In genomic region chrX:139881572-139881971, GRCh38 we compare ENCODE assay signal across 15 cellular contexts. TPM values are rescaled to one million over a fixed set of nuclear protein-coding genes. Genes with fewer than 3 reads are reported as not detected.
DNase-seq lines count a peak whose midpoint lies in the region; ATAC-seq, FAIRE-seq and TF ChIP-seq lines count a peak whose summit lies in the region.
"Had no signal": no experiment of that assay in that cellular context is flagged by ENCODE, and none has a peak within 500 bp of the region (broad histone marks: within the 10 kb centered on the region; RNA-seq: fewer than 3 reads in every experiment).

No MANE protein-coding gene starts in this region.

- H3K36me3 ChIP-seq in brain microvascular endothelial cell (replicated peaks) (no peaks in the 10 kb centered on the region), keratinocyte (ENCODE audit: control insufficient read depth in 2 of 2, extremely low read depth in 1 of 2, insufficient read depth in 2 of 2, low read length in 2 of 2) (no peaks in the 10 kb centered on the region), Peyer's patch (no peaks in the 10 kb centered on the region)
- H3K36me3 ChIP-seq: adrenal gland, HAP-1 had no signal

- H3K4me1 Mint-ChIP-seq in HFFc6 (ENCODE audit: low read depth): peaks cover 85% of the 10 kb centered on the region
- peaks cover 1% of the 10 kb centered on the region for H3K4me1 Mint-ChIP-seq in T-helper 2 cell treated with Interferon-gamma antibody and Interleukin-4, amounts not matched to agents 5 μg/mL and 100 μg/mL, for 36 hours (ENCODE audit: low read depth)

- no peaks in the 10 kb centered on the region for H3K9me3 ChIP-seq in keratinocyte (ENCODE audit: control insufficient read depth, low read depth, low read length)
- no peaks in the 10 kb centered on the region for H3K9me3 ChIP-seq in Peyer's patch
- H3K9me3 ChIP-seq: adrenal gland, HAP-1 had no signal

- no peaks in the 10 kb centered on the region; the same call in 1 of the 2 replicates for H3K27me3 Mint-ChIP-seq in HFFc6 (ENCODE audit: insufficient read depth)
- no peaks in the 10 kb centered on the region for H3K27me3 Mint-ChIP-seq in T-helper 2 cell treated with Interferon-gamma antibody and Interleukin-4, amounts not matched to agents 5 μg/mL and 100 μg/mL, for 36 hours (ENCODE audit: low read depth)

- no peak overlapping the region for H3K9ac ChIP-seq in keratinocyte (ENCODE audit: control insufficient read depth, extremely low read depth, insufficient read depth, low read length)

- peaks cover 10% of the 10 kb centered on the region for H3K4me1 ChIP-seq in keratinocyte (ENCODE audit: control insufficient read depth, extremely low read depth, insufficient read depth, low read length)
- no peaks in the 10 kb centered on the region for H3K4me1 ChIP-seq in Peyer's patch
- H3K4me1 ChIP-seq: adrenal gland had no signal

- H3K27ac ChIP-seq in brain microvascular endothelial cell: peak overlapping the region; percentile 79
- H3K27ac ChIP-seq in keratinocyte (ENCODE audit: control insufficient read depth, insufficient read depth, low read length): peak overlapping the region; percentile 33
- no peak overlapping the region for H3K27ac ChIP-seq in Peyer's patch

- no peaks in the 10 kb centered on the region for H4K20me1 ChIP-seq in keratinocyte (ENCODE audit: control insufficient read depth, extremely low read depth, insufficient read depth, low read length)

- TF ChIP-seq POLR2A in Peyer's patch (IDR thresholded peaks at IDR 0.05): no peak

- H3K4me2 ChIP-seq in keratinocyte (ENCODE audit: control insufficient read depth, extremely low read depth, insufficient read depth, low read depth, low read length): no peak overlapping the region

- peaks cover 5% of the 10 kb centered on the region for H3K79me2 ChIP-seq in keratinocyte (ENCODE audit: control insufficient read depth, insufficient read depth, low read length)

- FAIRE-seq in keratinocyte (lab: Jason Lieb, UNC): no peak

- in situ Hi-C loops in brain microvascular endothelial cell (cut with HindIII; ENCODE audit: low pct_ligation_motif_present, low sequenced_read_pairs): no loop called here

- dilution Hi-C loops in keratinocyte (cut with MboI; ENCODE audit: extremely low pct_ligation_motif_present, low sequenced_read_pairs): no loop called here

- no peak overlapping the region for H2AFZ ChIP-seq in keratinocyte (ENCODE audit: control insufficient read depth, low read length)

- DNase-seq in AG08395 (ENCODE audit: low spot score) (peak; percentile 25), HFFc6 (peak; percentile 62), brain microvascular endothelial cell (no peak), keratinocyte (ENCODE audit: low read depth, low spot score) (no peak), T-helper 9 cell (no peak), Peyer's patch (no peak)
- no peak for DNase-seq in T-helper 2 cell treated with Interferon-gamma antibody and Interleukin-4, amounts not matched to agents 5 μg/mL and 100 μg/mL, for 36 hours (ENCODE audit: low spot score)
- DNase-seq: adrenal gland; C1 segment of cervical spinal cord; effector memory CD4-positive, alpha-beta T cell; NCI-H187; NCI-H82; stimulated activated naive CD8-positive, alpha-beta T cell treated with anti-CD3 and anti-CD28 coated beads, Interleukin-15, Interleukin-2, amounts not matched to agents 100 U/mL and 50 U/mL, for 24 hours had no signal

- H3K4me3 ChIP-seq in brain microvascular endothelial cell (ENCODE audit: low read depth, low read length): no peak overlapping the region
- H3K4me3 ChIP-seq in keratinocyte (ENCODE audit: control insufficient read depth in 2 of 3, extremely low read depth in 1 of 3, insufficient read depth in 2 of 3, low read depth in 1 of 3, low read length in 3 of 3): no peak overlapping the region
- H3K4me3 ChIP-seq in Peyer's patch: no peak overlapping the region
- H3K4me3 ChIP-seq: adrenal gland, HAP-1 had no signal

- H3K9me3 Mint-ChIP-seq in HFFc6: no peaks in the 10 kb centered on the region
- H3K9me3 Mint-ChIP-seq in T-helper 2 cell treated with Interferon-gamma antibody and Interleukin-4, amounts not matched to agents 5 μg/mL and 100 μg/mL, for 36 hours: no peaks in the 10 kb centered on the region

- H3K9me1 ChIP-seq in keratinocyte (ENCODE audit: control insufficient read depth, extremely low read depth, insufficient read depth, low read length): no peaks in the 10 kb centered on the region

- peak overlapping the region; percentile 91 for H3K27ac Mint-ChIP-seq in HFFc6
- no peak overlapping the region for H3K27ac Mint-ChIP-seq in T-helper 2 cell treated with Interferon-gamma antibody and Interleukin-4, amounts not matched to agents 5 μg/mL and 100 μg/mL, for 36 hours

- peaks cover 7% of the 10 kb centered on the region; the same call in 1 of the 2 replicates for H3K36me3 Mint-ChIP-seq in HFFc6 (ENCODE audit: low read depth)
- H3K36me3 Mint-ChIP-seq in T-helper 2 cell treated with Interferon-gamma antibody and Interleukin-4, amounts not matched to agents 5 μg/mL and 100 μg/mL, for 36 hours (ENCODE audit: low read depth): peaks cover 4% of the 10 kb centered on the region

- ATAC-seq in HG03571 (IDR thresholded peaks at IDR 0.05; ENCODE audit: unreplicated experiment): no peak
- ATAC-seq: stimulated activated naive CD8-positive, alpha-beta T cell treated with anti-CD3 and anti-CD28 coated beads, Interleukin-15, Interleukin-2, amounts not matched to agents 100 U/mL and 50 U/mL, for 24 hours had no signal

- H3K27me3 ChIP-seq in brain microvascular endothelial cell (replicated peaks): no peaks in the 10 kb centered on the region
- H3K27me3 ChIP-seq in keratinocyte (ENCODE audit: control insufficient read depth, extremely low read depth, insufficient read depth, low read length): no peaks in the 10 kb centered on the region
- H3K27me3 ChIP-seq in Peyer's patch: no peaks in the 10 kb centered on the region

- TF ChIP-seq CTCF in HFFc6 (IDR thresholded peaks at IDR 0.05) (no peak), brain microvascular endothelial cell (IDR thresholded peaks at IDR 0.05; ENCODE audit: low read depth, low read length, missing control alignments) (no peak), keratinocyte (optimal IDR thresholded peaks at IDR 0.05 in 1 of 3, IDR thresholded peaks at IDR 0.05 in 1 of 3, conservative IDR thresholded peaks at IDR 0.05 in 1 of 3; ENCODE audit: extremely low read depth in 1 of 3, insufficient read depth in 2 of 3, low read length in 3 of 3) (no peak), Peyer's patch (IDR thresholded peaks at IDR 0.05) (no peak)

- peak overlapping the region; percentile 77 for H3K4me3 Mint-ChIP-seq in HFFc6
- H3K4me3 Mint-ChIP-seq in T-helper 2 cell treated with Interferon-gamma antibody and Interleukin-4, amounts not matched to agents 5 μg/mL and 100 μg/mL, for 36 hours: no peak overlapping the region

RNA-seq across cellular contexts. Expression of gene ATP11C, which starts 51.3 kb away (rescaled TPM):
- 10 to 100 TPM; 25.1 to 38.6 (median 35.7) TPM for total RNA-seq in HFFc6 (2021; fragmentation: NEBNext Ultra II Directional; extraction: Animal tissue kit (Norgen Biotek cat#: 25700))
- 7.8 to 14.0 TPM (median 8.3 TPM) in 3 replicates for polyA plus RNA-seq in keratinocyte
- polyA plus RNA-seq in keratinocyte (2011; ENCODE audit: low read depth): 7.6 TPM
- polyA plus RNA-seq in keratinocyte (2011; cell fraction: cytosol; rRNA removed): 2.9 and 6.9 TPM in 2 replicates
- polyA plus RNA-seq in keratinocyte (2011; cell fraction: nucleus; rRNA removed): 11.3 and 15.4 TPM in 2 replicates
- polyA plus RNA-seq in keratinocyte (2012; ENCODE audit: low replicate concordance): 2.3 and 9.4 TPM in 2 replicates
- polyA minus RNA-seq in keratinocyte: 3.2 to 14.2 TPM (median 9.9 TPM) in 3 replicates
- polyA minus RNA-seq in keratinocyte (2011; cell fraction: cytosol; rRNA and poly(A)+ RNA removed): 7.1 TPM
- 19.7 and 22.9 TPM in 2 replicates for polyA minus RNA-seq in keratinocyte (2011; cell fraction: nucleus; rRNA and poly(A)+ RNA removed)
- total RNA-seq in Peyer's patch: 10 to 100 TPM in 2 of 4 donors, 1 to 10 TPM in 2; 8.9 to 46.2 (median 13.1) TPM

Comparison
In these comparisons a context has a peak if more than half of its experiments do, and no peak if none do; other contexts are left out.
1. DNase-seq: peak in AG08395 (single experiment) and HFFc6 (single experiment); none in brain microvascular endothelial cell (single experiment), keratinocyte (single experiment), T-helper 9 cell (single experiment), Peyer's patch (0 of 3) and T-helper 2 cell treated with Interferon-gamma antibody and Interleukin-4, amounts not matched to agents 5 μg/mL and 100 μg/mL, for 36 hours (single experiment).
2. H3K27ac ChIP-seq: peak in brain microvascular endothelial cell (single experiment) and keratinocyte (single experiment); none in Peyer's patch (0 of 4).